In the genomic region with DNA sequence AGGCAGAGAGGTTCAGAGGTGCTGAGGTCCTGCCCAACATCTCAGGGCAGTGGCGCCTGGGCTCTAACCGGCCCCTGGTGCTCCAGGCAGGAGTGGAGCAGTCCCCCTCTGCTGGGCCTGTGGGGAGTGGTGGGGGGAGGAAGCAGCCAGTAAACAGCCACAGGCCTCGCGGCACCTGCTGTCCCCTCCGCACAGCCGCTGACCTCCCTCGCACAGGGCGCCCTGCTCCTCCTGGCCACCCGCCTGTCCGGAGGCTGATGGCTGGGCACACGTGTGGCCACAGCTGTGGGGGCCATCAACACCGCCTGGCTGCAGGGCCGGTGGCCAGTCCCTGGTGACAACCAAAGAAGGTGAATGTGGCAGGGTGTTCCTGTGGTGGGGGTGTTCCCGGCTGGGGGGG, we compare ENCODE assay signal across 18 cellular contexts. TPM values are rescaled to one million over a fixed set of nuclear protein-coding genes. Genes with fewer than 3 reads are reported as not detected.
A peak's percentile ranks its signal among the peaks of the same experiment; 100 is the strongest.
DNase-seq lines count a peak whose midpoint lies in the region; ATAC-seq, FAIRE-seq and TF ChIP-seq lines count a peak whose summit lies in the region.
"Had no signal": no experiment of that assay in that cellular context is flagged by ENCODE, and none has a peak within 500 bp of the region (broad histone marks: within the 10 kb centered on the region; RNA-seq: fewer than 3 reads in every experiment).

No MANE protein-coding gene starts in this region.

- FAIRE-seq in H1 (lab: Jason Lieb, UNC) (no peak), H54 (lab: Jason Lieb, UNC) (no peak)
- FAIRE-seq: A204.1, GM12878, GM18507 had no signal

- H3K18ac ChIP-seq in H1 (ENCODE audit: extremely low read depth, low read length) = no peak overlapping the region

- 84% methylated on average over 11 of the region's 14 CpGs; no CpG with 5 or more reads in 1 of the 2 experiments for WGBS in H1 (ENCODE audit: extremely low coverage in 1 of 2, insufficient coverage in 1 of 2, insufficient read length in 1 of 2, insufficient replicate concordance in 2 of 2, low coverage in 1 of 2, low lambda C conversion rate in 2 of 2, missing lambda C conversion rate in 1 of 2), 2 experiments
- 18 to 50% (median 25%) methylated on average over 7 to 14 of the region's 14 CpGs for WGBS in psoas muscle, 3 donors

- no peaks in the 10 kb centered on the region for H4K20me1 ChIP-seq in H1 (replicated peaks in 1 of 2; ENCODE audit: control insufficient read depth in 1 of 2, insufficient read depth in 2 of 2, low read length in 2 of 2)

- no peaks in the 10 kb centered on the region for H3K9me3 Mint-ChIP-seq in stimulated activated naive B cell treated with anti-CD40 and anti-IgM and Interleukin-4, amounts not matched to agents 10 μg/mL and 1 μg/mL and 100 μg/mL, for 72 hours
- H3K9me3 Mint-ChIP-seq: CD4-positive, alpha-beta memory T cell had no signal

- H3K56ac ChIP-seq in H1 (replicated peaks; ENCODE audit: insufficient read length, low read depth, low read length) = no peak overlapping the region

- TF ChIP-seq POLR2A in H1 (IDR thresholded peaks at IDR 0.05; ENCODE audit: control extremely low read depth in 1 of 2, low read depth in 2 of 2, low read length in 2 of 2) = no peak
- no peak for TF ChIP-seq POLR2A in H54 (IDR thresholded peaks at IDR 0.05; ENCODE audit: low read depth, low read length)

- H3K36me3 Mint-ChIP-seq in stimulated activated naive B cell treated with anti-CD40 and anti-IgM and Interleukin-4, amounts not matched to agents 10 μg/mL and 1 μg/mL and 100 μg/mL, for 72 hours = peaks cover 10 to 25% of the 10 kb centered on the region in 2 donors
- H3K36me3 Mint-ChIP-seq: CD4-positive, alpha-beta memory T cell had no signal

- no peaks in the 10 kb centered on the region for H3K36me3 ChIP-seq in H1 (ENCODE audit: control insufficient read depth in 2 of 4, insufficient read depth in 4 of 4, low read length in 3 of 4)
- no peaks in the 10 kb centered on the region for H3K36me3 ChIP-seq in psoas muscle (ENCODE audit: insufficient read depth in 1 of 2, low read depth in 1 of 2)

- H3K9me3 ChIP-seq in H1 (ENCODE audit: insufficient read depth in 2 of 2, low read depth in 1 of 2, low read length in 1 of 2) (no peaks in the 10 kb centered on the region), psoas muscle (no peaks in the 10 kb centered on the region)

- H2BK20ac ChIP-seq in H1 (ENCODE audit: low read length) = no peak overlapping the region

- no peak overlapping the region for H3K4me3 Mint-ChIP-seq in stimulated activated naive B cell treated with anti-CD40 and anti-IgM and Interleukin-4, amounts not matched to agents 10 μg/mL and 1 μg/mL and 100 μg/mL, for 72 hours
- H3K4me3 Mint-ChIP-seq: B cell; CD4-positive, alpha-beta memory T cell had no signal

- H3K4me1 ChIP-seq in H1 (replicated peaks in 1 of 4; ENCODE audit: control insufficient read depth in 3 of 4, insufficient read depth in 4 of 4, low read length in 3 of 4) (peaks cover 0 to 8% (median 4%) of the 10 kb centered on the region in 4 experiments; a peak in 3 of 7 replicates), psoas muscle (peaks cover 24% of the 10 kb centered on the region)

- no peak overlapping the region for H4K5ac ChIP-seq in H1 (ENCODE audit: insufficient read length, low read depth, low read length)

- TF ChIP-seq EP300 in H1 (IDR thresholded peaks at IDR 0.05; ENCODE audit: borderline replicate concordance in 1 of 2, low read depth in 2 of 2, low read length in 2 of 2) = no peak

- H3K27ac Mint-ChIP-seq in stimulated activated naive B cell treated with anti-CD40 and anti-IgM and Interleukin-4, amounts not matched to agents 10 μg/mL and 1 μg/mL and 100 μg/mL, for 72 hours = peak overlapping the region; percentile 65
- H3K27ac Mint-ChIP-seq: B cell had no signal

- peak overlapping the region; percentile 4; the same call in 1 of the 2 replicates for H4K8ac ChIP-seq in H1 (ENCODE audit: extremely low read depth, insufficient read depth, low read length)

- no peak overlapping the region for H3K9ac ChIP-seq in H1 (replicated peaks in 1 of 4; ENCODE audit: extremely low read depth in 1 of 4, low read depth in 3 of 4, low read length in 3 of 4)

- H3K27me3 ChIP-seq in H1 (replicated peaks in 1 of 4; ENCODE audit: control insufficient read depth in 3 of 4, extremely low read depth in 1 of 4, insufficient read depth in 3 of 4, low read length in 3 of 4) = no peaks in the 10 kb centered on the region
- H3K27me3 ChIP-seq in psoas muscle (ENCODE audit: insufficient read depth in 3 of 3, low read length in 2 of 3) = no peaks in the 10 kb centered on the region

- no peaks in the 10 kb centered on the region for H3K23me2 ChIP-seq in H1 (ENCODE audit: low read depth, low read length)

- H3K79me1 ChIP-seq in H1 (ENCODE audit: low read depth, low read length) = no peaks in the 10 kb centered on the region

- no peak overlapping the region for H2BK5ac ChIP-seq in H1 (ENCODE audit: low read depth, low read length)

- H3K27ac ChIP-seq in H1 (ENCODE audit: low read depth, low read length) (no peak overlapping the region), psoas muscle (peak overlapping the region; percentile 81)
- H3K27ac ChIP-seq: C4-2B, HL-60 had no signal

- no peak overlapping the region for H3K4me3 ChIP-seq in H1 (ENCODE audit: extremely low read depth in 1 of 4, insufficient read depth in 2 of 4, low read depth in 3 of 4, low read length in 4 of 4)
- peak overlapping the region; percentile 22 for H3K4me3 ChIP-seq in psoas muscle
- H3K4me3 ChIP-seq: GM12878 had no signal

- H3K23ac ChIP-seq in H1 (ENCODE audit: insufficient read length) = no peak overlapping the region

- H2AK5ac ChIP-seq in H1 (ENCODE audit: low read depth, low read length) = no peak overlapping the region

- ATAC-seq in psoas muscle (peak; percentile 89 to 95 (median 93)), HG03439 (IDR thresholded peaks at IDR 0.05; ENCODE audit: unreplicated experiment) (no peak)
- ATAC-seq in stimulated activated naive B cell treated with anti-CD40 and anti-IgM and Interleukin-4, amounts not matched to agents 10 μg/mL and 1 μg/mL and 100 μg/mL, for 72 hours (replicated peaks) = no peak
- ATAC-seq: GM12878, HCT116 had no signal

- no peak overlapping the region for H2AFZ ChIP-seq in H1 (ENCODE audit: low read length)

- no peak for TF ChIP-seq CTCF in H1 (IDR thresholded peaks at IDR 0.05; ENCODE audit: control extremely low read depth in 1 of 3, insufficient read depth in 1 of 3, low read depth in 1 of 3, low read length in 3 of 3)
- peak; percentile 6 for TF ChIP-seq CTCF in psoas muscle (IDR thresholded peaks at IDR 0.05)

- no peak overlapping the region for H4K91ac ChIP-seq in H1 (replicated peaks; ENCODE audit: insufficient read length, low read length)

- intact Hi-C loops in psoas muscle (cut with DNase I) = loop anchor here in 1 of 2 donors (1.0 to 5.0 kb wide), 2 partner anchors 20 to 46 kb away; a partner anchor contains a TSS

- 0 out of 2 replicates have a peak overlapping the region, but pooled peaks have one; percentile 29 for H2BK15ac ChIP-seq in H1 (ENCODE audit: low read length)

- H3K27me3 Mint-ChIP-seq in stimulated activated naive B cell treated with anti-CD40 and anti-IgM and Interleukin-4, amounts not matched to agents 10 μg/mL and 1 μg/mL and 100 μg/mL, for 72 hours = no peaks in the 10 kb centered on the region
- H3K27me3 Mint-ChIP-seq: B cell; CD4-positive, alpha-beta memory T cell had no signal

- no peak overlapping the region for H2BK120ac ChIP-seq in H1 (replicated peaks; ENCODE audit: low read depth, low read length)

- H3K79me2 ChIP-seq in H1 (ENCODE audit: control insufficient read depth in 1 of 2, insufficient read depth in 2 of 2, low read length in 2 of 2) = no peaks in the 10 kb centered on the region

- H3K4me2 ChIP-seq in H1 (ENCODE audit: insufficient read depth in 1 of 2, low read depth in 2 of 2, low read length in 2 of 2) = no peak overlapping the region

- DNase-seq in LHCN-M2 (ENCODE audit: low read depth) (peak; percentile 13), H1 (ENCODE audit: low read depth in 1 of 2, low spot score in 2 of 2) (no peak), psoas muscle (peak; percentile 60 to 88), H54 (ENCODE audit: insufficient read length, low spot score) (no peak), midbrain (lab: John Stamatoyannopoulos, UW) (no peak)
- DNase-seq in stimulated activated naive B cell treated with anti-CD40 and anti-IgM and Interleukin-4, amounts not matched to agents 10 μg/mL and 1 μg/mL and 100 μg/mL, for 72 hours = no peak
- DNase-seq: CD4-positive, alpha-beta memory T cell; DMS79; GOT3 had no signal

- POLR2A ChIA-PET in H1 (lab: Charles Lee; ENCODE audit: partially characterized antibody) = interaction anchor here (0.7 kb wide), 1 partner anchor 21 kb away, joined by 5 read pairs; no protein-coding TSS in a partner anchor

- no peak for TF ChIP-seq RAD21 in H1 (IDR thresholded peaks at IDR 0.05 in 1 of 2, conservative IDR thresholded peaks at IDR 0.05 in 1 of 2; ENCODE audit: low read depth in 2 of 2, low read length in 2 of 2)

- no peak overlapping the region for H3K4ac ChIP-seq in H1 (replicated peaks; ENCODE audit: insufficient read length, low read depth, low read length)

- CTCF ChIA-PET in H1 (lab: Charles Lee; ENCODE audit: partially characterized antibody) = no interaction called here

- peaks cover 13 to 31% of the 10 kb centered on the region in 2 donors for H3K4me1 Mint-ChIP-seq in stimulated activated naive B cell treated with anti-CD40 and anti-IgM and Interleukin-4, amounts not matched to agents 10 μg/mL and 1 μg/mL and 100 μg/mL, for 72 hours
- H3K4me1 Mint-ChIP-seq: CD4-positive, alpha-beta memory T cell had no signal

- no peak overlapping the region for H2BK12ac ChIP-seq in H1 (ENCODE audit: low read depth, low read length)

- H3K14ac ChIP-seq in H1 (ENCODE audit: insufficient read length) = no peak overlapping the region

RNA-seq across cellular contexts. Expression of a gene that starts 36.8 kb away (rescaled TPM):
- total RNA-seq in LHCN-M2 (2014; rRNA removed) (not detected in 2 replicates), psoas muscle (not detected)
- polyA plus RNA-seq in LHCN-M2 (2012) = not detected
- not detected in 2 replicates for total RNA-seq in H1 (2021; fragmentation: NEBNext Ultra II Directional; extraction: Animal tissue kit (Norgen Biotek cat#: 25700))
- polyA plus RNA-seq in H1 (2011; rRNA removed) (not detected in 2 replicates), psoas muscle (not detected)
- not detected for polyA plus RNA-seq in H1 (2011; cell fraction: cytosol; rRNA removed)
- 0.20 TPM for polyA plus RNA-seq in H1 (2011; cell fraction: nucleus; rRNA removed)
- polyA plus RNA-seq in H1 (2012, experiment 1 of 2) = 0.17 TPM in 1 of 4 replicates, not detected in the others
- not detected for polyA plus RNA-seq in H1 (2012, experiment 2 of 2)
- polyA plus RNA-seq in H1 (2013, experiment 1 of 2) = not detected
- polyA plus RNA-seq in H1 (2013, experiment 2 of 2) = not detected
- not detected in 2 replicates for polyA minus RNA-seq in H1 (2011; rRNA and poly(A)+ RNA removed)
- not detected for polyA minus RNA-seq in H1 (2011; cell fraction: cytosol; rRNA and poly(A)+ RNA removed)
- not detected for polyA minus RNA-seq in H1 (2011; cell fraction: nucleus; rRNA and poly(A)+ RNA removed)
- total RNA-seq: CD4-positive, alpha-beta memory T cell; G401; GM12878 had no signal
- polyA plus RNA-seq: CD4-positive, alpha-beta memory T cell; GM12878 had no signal

RNA-seq across cellular contexts. Expression of a gene that starts 46.3 kb away (rescaled TPM):
- 31.1 and 49.6 TPM in 2 replicates for total RNA-seq in LHCN-M2 (2014; rRNA removed)
- 283 TPM for polyA plus RNA-seq in LHCN-M2 (2012)
- total RNA-seq in H1 (2021; fragmentation: NEBNext Ultra II Directional; extraction: Animal tissue kit (Norgen Biotek cat#: 25700)) = 94.0 and 98.7 TPM in 2 replicates
- polyA plus RNA-seq in H1 (2011; rRNA removed) = 113 and 133 TPM in 2 replicates
- polyA plus RNA-seq in H1 (2011; cell fraction: cytosol; rRNA removed) = 98.2 TPM
- polyA plus RNA-seq in H1 (2011; cell fraction: nucleus; rRNA removed) = 131 TPM
- 129 to 276 TPM (median 222 TPM) in 4 replicates for polyA plus RNA-seq in H1 (2012, experiment 1 of 2)
- polyA plus RNA-seq in H1 (2012, experiment 2 of 2) = 213 TPM
- polyA plus RNA-seq in H1 (2013, experiment 1 of 2) = 84.6 TPM
- polyA plus RNA-seq in H1 (2013, experiment 2 of 2) = 84.6 TPM
- 61.8 and 63.2 TPM in 2 replicates for polyA minus RNA-seq in H1 (2011; rRNA and poly(A)+ RNA removed)
- polyA minus RNA-seq in H1 (2011; cell fraction: cytosol; rRNA and poly(A)+ RNA removed) = 31.9 TPM
- 47.8 TPM for polyA minus RNA-seq in H1 (2011; cell fraction: nucleus; rRNA and poly(A)+ RNA removed)
- total RNA-seq in psoas muscle = 10 to 100 TPM; 38.6 to 42.6 (median 38.7) TPM
- polyA plus RNA-seq in psoas muscle = 10 to 100 TPM; 23.9 to 30.7 (median 28.5) TPM

RNA-seq across cellular contexts. Expression of a gene that starts 46.5 kb away (rescaled TPM):
- 17.1 and 21.5 TPM in 2 replicates for total RNA-seq in LHCN-M2 (2014; rRNA removed)
- 17.9 TPM for polyA plus RNA-seq in LHCN-M2 (2012)
- total RNA-seq in H1 (2021; fragmentation: NEBNext Ultra II Directional; extraction: Animal tissue kit (Norgen Biotek cat#: 25700)) = 17.8 and 22.4 TPM in 2 replicates
- polyA plus RNA-seq in H1 (2011; rRNA removed) = 8.9 and 12.7 TPM in 2 replicates
- 9.8 TPM for polyA plus RNA-seq in H1 (2011; cell fraction: cytosol; rRNA removed)
- polyA plus RNA-seq in H1 (2011; cell fraction: nucleus; rRNA removed) = 28.1 TPM
- 15.7 to 17.2 TPM (median 16.7 TPM) in 4 replicates for polyA plus RNA-seq in H1 (2012, experiment 1 of 2)
- polyA plus RNA-seq in H1 (2012, experiment 2 of 2) = 11.6 TPM
- 14.6 TPM for polyA plus RNA-seq in H1 (2013, experiment 1 of 2)
- polyA plus RNA-seq in H1 (2013, experiment 2 of 2) = 15.0 TPM
- polyA minus RNA-seq in H1 (2011; rRNA and poly(A)+ RNA removed) = 7.5 and 10.5 TPM in 2 replicates
- polyA minus RNA-seq in H1 (2011; cell fraction: cytosol; rRNA and poly(A)+ RNA removed) = 10.6 TPM
- polyA minus RNA-seq in H1 (2011; cell fraction: nucleus; rRNA and poly(A)+ RNA removed) = 22.3 TPM
- total RNA-seq in psoas muscle = 10 to 100 TPM in 2 of 4 donors, 1 to 10 TPM in 2; 4.8 to 10.4 (median 9.7) TPM
- polyA plus RNA-seq in psoas muscle = 10 to 100 TPM in 2 of 3 donors, 1 to 10 TPM in 1; 9.0 to 15.4 (median 12.3) TPM

Comparison
In these comparisons a context has a peak if more than half of its experiments do, and no peak if none do; other contexts are left out.
1. DNase-seq: peak in LHCN-M2 (single experiment) and psoas muscle (2 of 2); none in H1 (0 of 2), stimulated activated naive B cell treated with anti-CD40 and anti-IgM and Interleukin-4, amounts not matched to agents 10 μg/mL and 1 μg/mL and 100 μg/mL, for 72 hours (single experiment), H54 (single experiment) and midbrain (single experiment).
2. ATAC-seq: peak in psoas muscle (4 of 4); none in stimulated activated naive B cell treated with anti-CD40 and anti-IgM and Interleukin-4, amounts not matched to agents 10 μg/mL and 1 μg/mL and 100 μg/mL, for 72 hours (0 of 2) and HG03439 (single experiment).